In genomic region chr14:36524874-36525745, GRCh38 we compare ENCODE assay signal across 8 cellular contexts. TPM values are rescaled to one million over a fixed set of nuclear protein-coding genes. Genes with fewer than 3 reads are reported as not detected.
A peak's percentile ranks its signal among the peaks of the same experiment; 100 is the strongest.
DNase-seq lines count a peak whose midpoint lies in the region; ATAC-seq, FAIRE-seq and TF ChIP-seq lines count a peak whose summit lies in the region.

No MANE protein-coding gene starts in this region.

- H3K9ac ChIP-seq in H1 (replicated peaks in 1 of 4; ENCODE audit: extremely low read depth in 1 of 4, low read depth in 3 of 4, low read length in 3 of 4): no peak overlapping the region
- no peak overlapping the region for H3K9ac ChIP-seq in trophoblast cell (ENCODE audit: low read length)

- H4K20me1 ChIP-seq in H1 (replicated peaks in 1 of 2; ENCODE audit: control insufficient read depth in 1 of 2, insufficient read depth in 2 of 2, low read length in 2 of 2): peaks cover 25 to 27% of the 10 kb centered on the region in 2 experiments

- H4K8ac ChIP-seq in H1 (ENCODE audit: extremely low read depth, insufficient read depth, low read length): no peak overlapping the region
- no peak overlapping the region for H4K8ac ChIP-seq in trophoblast cell (ENCODE audit: low read depth, low read length)

- no peak overlapping the region for H3K4me3 ChIP-seq in GM12864 (ENCODE audit: low read depth, low read length)
- peak overlapping the region; percentile 0 to 52 (median 11); a peak in 5 of 8 replicates for H3K4me3 ChIP-seq in H1 (ENCODE audit: extremely low read depth in 1 of 4, insufficient read depth in 2 of 4, low read depth in 3 of 4, low read length in 4 of 4)
- H3K4me3 ChIP-seq in trophoblast cell (ENCODE audit: low read depth, low read length): no peak overlapping the region

- H3K4me2 ChIP-seq in H1 (ENCODE audit: insufficient read depth in 1 of 2, low read depth in 2 of 2, low read length in 2 of 2) (peak overlapping the region; percentile 66 to 67), trophoblast cell (ENCODE audit: low read length) (peak overlapping the region; percentile 36)

- H2BK120ac ChIP-seq in H1 (replicated peaks; ENCODE audit: low read depth, low read length): no peak overlapping the region
- H2BK120ac ChIP-seq in trophoblast cell (ENCODE audit: insufficient read depth, low read length, poor library complexity): no peak overlapping the region

- H4K91ac ChIP-seq in H1 (replicated peaks; ENCODE audit: insufficient read length, low read length): no peak overlapping the region
- H4K91ac ChIP-seq in trophoblast cell (ENCODE audit: low read depth, low read length): no peak overlapping the region

- H2AK5ac ChIP-seq in H1 (ENCODE audit: low read depth, low read length): no peak overlapping the region
- no peak overlapping the region for H2AK5ac ChIP-seq in trophoblast cell (ENCODE audit: low read length)

- CTCF ChIA-PET in H1 (lab: Charles Lee; ENCODE audit: partially characterized antibody): interaction anchor here (0.6 to 11.9 kb wide), 80 partner anchors 8 to 1066 kb away, joined by 3 to 395 read pairs (median 4); partner anchors contain the start of genes NKX2-8 and PAX9

- no peak overlapping the region for H3K56ac ChIP-seq in H1 (replicated peaks; ENCODE audit: insufficient read length, low read depth, low read length)

- H2BK20ac ChIP-seq in H1 (ENCODE audit: low read length): no peak overlapping the region

- H2AFZ ChIP-seq in H1 (ENCODE audit: low read length) (no peak overlapping the region), trophoblast cell (ENCODE audit: insufficient read depth, low read length, poor library complexity) (no peak overlapping the region)

- H3K9me3 ChIP-seq in H1 (ENCODE audit: insufficient read depth in 2 of 2, low read depth in 1 of 2, low read length in 1 of 2) (no peaks in the 10 kb centered on the region), trophoblast cell (ENCODE audit: insufficient read depth, low read depth, low read length) (no peaks in the 10 kb centered on the region)

- TF ChIP-seq CTCF in GM12864 (IDR thresholded peaks at IDR 0.05; ENCODE audit: low read depth, low read length, missing control alignments) (peak; percentile 43), LNCAP (IDR thresholded peaks at IDR 0.05) (peak; percentile 84), H1 (IDR thresholded peaks at IDR 0.05; ENCODE audit: control extremely low read depth in 1 of 3, insufficient read depth in 1 of 3, low read depth in 1 of 3, low read length in 3 of 3) (peak in 2 of 3 experiments; percentile 95; a peak in 3 of 4 replicates)

- H3K79me1 ChIP-seq in H1 (ENCODE audit: low read depth, low read length) (no peaks in the 10 kb centered on the region), trophoblast cell (ENCODE audit: low read length) (no peaks in the 10 kb centered on the region)

- WGBS in H1 (ENCODE audit: extremely low coverage in 1 of 2, insufficient coverage in 1 of 2, insufficient read length in 1 of 2, insufficient replicate concordance in 2 of 2, low coverage in 1 of 2, low lambda C conversion rate in 2 of 2, missing lambda C conversion rate in 1 of 2), 2 experiments: 5% methylated on average over 52 of the region's 54 CpGs; no CpG with 5 or more reads in 1 of the 2 experiments
- WGBS in trophoblast cell (ENCODE audit: extremely low coverage, insufficient coverage, insufficient read length): no CpG with 5 or more reads among the region's 54 CpGs

- H3K23me2 ChIP-seq in H1 (ENCODE audit: low read depth, low read length): peaks cover 4% of the 10 kb centered on the region; the same call in 1 of the 2 replicates

- H3K14ac ChIP-seq in H1 (ENCODE audit: insufficient read length) (no peak overlapping the region), trophoblast cell (ENCODE audit: low read length) (no peak overlapping the region)

- no peak for TF ChIP-seq POLR2A in H1 (IDR thresholded peaks at IDR 0.05; ENCODE audit: control extremely low read depth in 1 of 2, low read depth in 2 of 2, low read length in 2 of 2)

- no peak overlapping the region for H4K5ac ChIP-seq in H1 (ENCODE audit: insufficient read length, low read depth, low read length)

- peak; percentile 67 to 75 for TF ChIP-seq RAD21 in H1 (IDR thresholded peaks at IDR 0.05 in 1 of 2, conservative IDR thresholded peaks at IDR 0.05 in 1 of 2; ENCODE audit: low read depth in 2 of 2, low read length in 2 of 2)

- TF ChIP-seq EP300 in H1 (IDR thresholded peaks at IDR 0.05; ENCODE audit: borderline replicate concordance in 1 of 2, low read depth in 2 of 2, low read length in 2 of 2): no peak

- H2BK5ac ChIP-seq in H1 (ENCODE audit: low read depth, low read length): no peak overlapping the region
- H2BK5ac ChIP-seq in trophoblast cell (ENCODE audit: low read depth, low read length, poor library complexity): no peak overlapping the region

- no peak overlapping the region for H4K12ac ChIP-seq in trophoblast cell (ENCODE audit: low read depth, low read length)

- H3K18ac ChIP-seq in H1 (ENCODE audit: extremely low read depth, low read length) (peak overlapping the region; percentile 48; the same call in 1 of the 2 replicates), trophoblast cell (ENCODE audit: low read length) (no peak overlapping the region)

- H3K27me3 ChIP-seq in H1 (replicated peaks in 1 of 4; ENCODE audit: control insufficient read depth in 3 of 4, extremely low read depth in 1 of 4, insufficient read depth in 3 of 4, low read length in 3 of 4) (peaks cover 65 to 97% (median 89%) of the 10 kb centered on the region in 4 experiments), trophoblast cell (ENCODE audit: insufficient read depth, low read length) (peaks cover 67% of the 10 kb centered on the region)

- H2BK12ac ChIP-seq in H1 (ENCODE audit: low read depth, low read length) (no peak overlapping the region), trophoblast cell (ENCODE audit: low read length) (no peak overlapping the region)

- peak; percentile 73 for FAIRE-seq in H1 (lab: Jason Lieb, UNC)

- H3K36me3 ChIP-seq in H1 (ENCODE audit: control insufficient read depth in 2 of 4, insufficient read depth in 4 of 4, low read length in 3 of 4): peaks cover 0 to 5% (median 0%) of the 10 kb centered on the region in 4 experiments; a peak in 1 of 8 replicates
- no peaks in the 10 kb centered on the region for H3K36me3 ChIP-seq in trophoblast cell (ENCODE audit: control insufficient read depth in 1 of 2, insufficient read depth in 2 of 2, low read length in 2 of 2)

- H3K4me1 ChIP-seq in H1 (replicated peaks in 1 of 4; ENCODE audit: control insufficient read depth in 3 of 4, insufficient read depth in 4 of 4, low read length in 3 of 4): peaks cover 0 to 12% (median 9%) of the 10 kb centered on the region in 4 experiments; a peak in 6 of 7 replicates
- peaks cover 4 to 7% of the 10 kb centered on the region in 2 experiments for H3K4me1 ChIP-seq in trophoblast cell (ENCODE audit: control insufficient read depth in 1 of 2, insufficient read depth in 2 of 2, low read length in 2 of 2)

- no peak overlapping the region for H2BK15ac ChIP-seq in H1 (ENCODE audit: low read length)

- no peak overlapping the region for H3K4ac ChIP-seq in H1 (replicated peaks; ENCODE audit: insufficient read length, low read depth, low read length)
- H3K4ac ChIP-seq in trophoblast cell (ENCODE audit: low read depth, low read length): no peak overlapping the region

- H3K79me2 ChIP-seq in H1 (ENCODE audit: control insufficient read depth in 1 of 2, insufficient read depth in 2 of 2, low read length in 2 of 2): no peaks in the 10 kb centered on the region
- no peaks in the 10 kb centered on the region for H3K79me2 ChIP-seq in trophoblast cell (ENCODE audit: control insufficient read depth, insufficient read depth, low read length, poor library complexity)

- H3K27ac ChIP-seq in H1 (ENCODE audit: low read depth, low read length) (no peak overlapping the region), trophoblast cell (ENCODE audit: low read depth, low read length) (no peak overlapping the region)

- no peak overlapping the region for H3K23ac ChIP-seq in H1 (ENCODE audit: insufficient read length)
- no peak overlapping the region for H3K23ac ChIP-seq in trophoblast cell (ENCODE audit: low read length)

- POLR2A ChIA-PET in H1 (lab: Charles Lee; ENCODE audit: partially characterized antibody): interaction anchor here (1.0 to 1.7 kb wide), 4 partner anchors 31 to 136 kb away, joined by 3 to 5 read pairs (median 4); no protein-coding TSS in a partner anchor

- ATAC-seq in HG03025 (IDR thresholded peaks at IDR 0.05; ENCODE audit: low FRiP score, unreplicated experiment) (no peak), HG03432 (IDR thresholded peaks at IDR 0.05; ENCODE audit: unreplicated experiment) (no peak)

- no peak for DNase-seq in GM12864 (ENCODE audit: low read depth)
- peak; percentile 82 to 91 for DNase-seq in H1 (ENCODE audit: low read depth in 1 of 2, low spot score in 2 of 2)
- peak in 1 of 2 donors; percentile 16 for DNase-seq in trophoblast cell
- no peak for DNase-seq in NCI-H2107 (lab: John Stamatoyannopoulos, UW)
- no peak for DNase-seq in DMS79 treated with DMSO at 0.1 percent for 48 hours (lab: John Stamatoyannopoulos, UW)

TF ChIP-seq in H1, 55 proteins besides CTCF, POLR2A, EP300 and RAD21 (continues in another document):
- peak; percentile 21 for TF ChIP-seq ASH2L (IDR thresholded peaks at IDR 0.05; ENCODE audit: low read length)
- TF ChIP-seq SP2 (IDR thresholded peaks at IDR 0.05; ENCODE audit: low read length): no peak
- TF ChIP-seq TAF1 (IDR thresholded peaks at IDR 0.05; ENCODE audit: low read depth, low read length): no peak

RNA-seq across cellular contexts. Expression of gene NKX2-1, which starts 5.1 kb away (rescaled TPM):
- total RNA-seq in H1 (2021; fragmentation: NEBNext Ultra II Directional; extraction: Animal tissue kit (Norgen Biotek cat#: 25700)): not detected in 2 replicates
- polyA plus RNA-seq in H1 (2011; rRNA removed): not detected in 2 replicates
- not detected for polyA plus RNA-seq in H1 (2011; cell fraction: cytosol; rRNA removed)
- polyA plus RNA-seq in H1 (2011; cell fraction: nucleus; rRNA removed): not detected
- polyA plus RNA-seq in H1 (2012, experiment 1 of 2): not detected in 4 replicates
- polyA plus RNA-seq in H1 (2012, experiment 2 of 2): not detected
- polyA plus RNA-seq in H1 (2013, experiment 1 of 2): not detected
- not detected for polyA plus RNA-seq in H1 (2013, experiment 2 of 2)
- polyA minus RNA-seq in H1 (2011; rRNA and poly(A)+ RNA removed): not detected in 2 replicates
- not detected for polyA minus RNA-seq in H1 (2011; cell fraction: cytosol; rRNA and poly(A)+ RNA removed)
- not detected for polyA minus RNA-seq in H1 (2011; cell fraction: nucleus; rRNA and poly(A)+ RNA removed)
- not detected in 2 replicates for polyA plus RNA-seq in trophoblast cell (2013)

RNA-seq across cellular contexts. Expression of gene NKX2-8, which starts 57.3 kb away (rescaled TPM):
- total RNA-seq in H1 (2021; fragmentation: NEBNext Ultra II Directional; extraction: Animal tissue kit (Norgen Biotek cat#: 25700)): not detected in 2 replicates
- not detected in 2 replicates for polyA plus RNA-seq in H1 (2011; rRNA removed)
- polyA plus RNA-seq in H1 (2011; cell fraction: cytosol; rRNA removed): not detected
- not detected for polyA plus RNA-seq in H1 (2011; cell fraction: nucleus; rRNA removed)
- polyA plus RNA-seq in H1 (2012, experiment 1 of 2): not detected in 4 replicates
- polyA plus RNA-seq in H1 (2012, experiment 2 of 2): not detected
- polyA plus RNA-seq in H1 (2013, experiment 1 of 2): 0.12 TPM
- polyA plus RNA-seq in H1 (2013, experiment 2 of 2): 0.13 TPM
- polyA minus RNA-seq in H1 (2011; rRNA and poly(A)+ RNA removed): not detected in 2 replicates
- polyA minus RNA-seq in H1 (2011; cell fraction: cytosol; rRNA and poly(A)+ RNA removed): not detected
- polyA minus RNA-seq in H1 (2011; cell fraction: nucleus; rRNA and poly(A)+ RNA removed): not detected
- polyA plus RNA-seq in trophoblast cell (2013): 0.04 and 0.11 TPM in 2 replicates

Comparison
In these comparisons a context has a peak if more than half of its experiments do, and no peak if none do; other contexts are left out.
1. DNase-seq: peak in H1 (2 of 2); none in GM12864 (single experiment), NCI-H2107 (single experiment) and DMS79 treated with DMSO at 0.1 percent for 48 hours (single experiment).
2. H3K4me3 ChIP-seq: peak in H1 (4 of 4); none in GM12864 (single experiment) and trophoblast cell (single experiment).
3. CTCF ChIP-seq: peak in every context shown above with its lines; median percentile 95 in H1; 84 in LNCAP; 43 in GM12864.